14 cellular contexts compared by ENCODE assay signal in genomic region chr20:36825374-36826104, GRCh38. TPM values are rescaled to one million over a fixed set of nuclear protein-coding genes. Genes with fewer than 3 reads are reported as not detected.
DNase-seq lines count a peak whose midpoint lies in the region; ATAC-seq and TF ChIP-seq lines count a peak whose summit lies in the region.
"Had no signal": no experiment of that assay in that cellular context is flagged by ENCODE, and none has a peak within 500 bp of the region (broad histone marks: within the 10 kb centered on the region; RNA-seq: fewer than 3 reads in every experiment).

No MANE protein-coding gene starts in this region.

- DNase-seq in COR-L47 (lab: John Stamatoyannopoulos, UW), result peak; percentile 97
- peak; percentile 44 for DNase-seq in NCI-H1694 (lab: John Stamatoyannopoulos, UW)
- DNase-seq in SK-N-SH, result peak; percentile 96
- peak in 1 of 3 donors; percentile 42 for DNase-seq in mucosa of descending colon
- DNase-seq in AG08395 (ENCODE audit: low spot score), result no peak
- DNase-seq in activated CD8-positive, alpha-beta T cell treated with anti-CD3 and anti-CD28 coated beads for 36 hours, result no peak
- DNase-seq in sciatic nerve (ENCODE audit: low spot score), result no peak
- DNase-seq: AML-193, H9, WERI-Rb-1 had no signal

- H3K9ac ChIP-seq in SK-N-SH, result no peak overlapping the region
- H3K9ac ChIP-seq: parathyroid adenoma had no signal

- POLR2A ChIA-PET in SK-N-SH (lab: Yijun Ruan, JAX), result interaction anchor here (0.7 to 2.2 kb wide), 2 partner anchors 9 to 52 kb away, joined by 5 to 7 read pairs; partner anchors contain the start of gene DSN1
- POLR2A ChIA-PET in activated CD8-positive, alpha-beta T cell treated with anti-CD3 and anti-CD28 coated beads for 36 hours (lab: Charles Lee), result no interaction called here

- WGBS in SK-N-SH (ENCODE audit: low lambda C conversion rate), result 72% methylated on average over 16 of the region's 17 CpGs

- H3K4me3 Mint-ChIP-seq in activated CD8-positive, alpha-beta T cell treated with anti-CD3 and anti-CD28 coated beads for 36 hours, result no peak overlapping the region
- H3K4me3 Mint-ChIP-seq: dendritic cell treated with granulocyte-macrophage colony-stimulating factor and Interleukin-4, amounts not matched to agents 40 ng/mL and 50 ng/mL, for 4 days; H9 had no signal

- no peaks in the 10 kb centered on the region for H3K27me3 Mint-ChIP-seq in activated CD8-positive, alpha-beta T cell treated with anti-CD3 and anti-CD28 coated beads for 36 hours
- H3K27me3 Mint-ChIP-seq: dendritic cell treated with granulocyte-macrophage colony-stimulating factor and Interleukin-4, amounts not matched to agents 40 ng/mL and 50 ng/mL, for 4 days had no signal

- CTCF ChIA-PET in SK-N-SH (lab: Yijun Ruan, JAX), result interaction anchor here (1.1 to 2.0 kb wide), 5 partner anchors 17 to 51 kb away, joined by 3 to 7 read pairs (median 5); partner anchors contain the start of gene DSN1
- CTCF ChIA-PET in activated CD8-positive, alpha-beta T cell treated with anti-CD3 and anti-CD28 coated beads for 36 hours (lab: Charles Lee), result interaction anchor here (1.0 to 2.3 kb wide), 3 partner anchors 11 to 61 kb away, joined by 3 to 15 read pairs (median 4); no protein-coding TSS in a partner anchor

- no peaks in the 10 kb centered on the region for H3K9me2 ChIP-seq in SK-N-SH

- no peak overlapping the region for H2AFZ ChIP-seq in SK-N-SH (ENCODE audit: low read depth)
- H2AFZ ChIP-seq: parathyroid adenoma had no signal

- ATAC-seq in mucosa of descending colon (peak; percentile 77), HG03342 (IDR thresholded peaks at IDR 0.05; ENCODE audit: unreplicated experiment) (no peak), sciatic nerve (no peak)
- no peak for ATAC-seq in activated CD8-positive, alpha-beta T cell treated with anti-CD3 and anti-CD28 coated beads for 36 hours

- intact Hi-C loops in mucosa of descending colon (cut with DNase I, micrococcal nuclease) (no loop called here), sciatic nerve (cut with DNase I) (no loop called here)
- intact Hi-C loops in activated CD8-positive, alpha-beta T cell treated with anti-CD3 and anti-CD28 coated beads for 36 hours (cut with micrococcal nuclease), result no loop called here

- H3K79me2 ChIP-seq in SK-N-SH (ENCODE audit: insufficient read depth), result peaks cover 44% of the 10 kb centered on the region

- H3K36me3 ChIP-seq in SK-N-SH (replicated peaks in 1 of 2; ENCODE audit: control insufficient read depth in 1 of 2, insufficient read depth in 2 of 2, low read length in 1 of 2) (peaks cover 22 to 32% of the 10 kb centered on the region in 2 experiments), mucosa of descending colon (ENCODE audit: low read depth) (no peaks in the 10 kb centered on the region)

- no peak for TF ChIP-seq RAD21 in SK-N-SH (IDR thresholded peaks at IDR 0.05; ENCODE audit: low read length)

- H3K4me1 Mint-ChIP-seq in activated CD8-positive, alpha-beta T cell treated with anti-CD3 and anti-CD28 coated beads for 36 hours (ENCODE audit: low read depth), result peaks cover 4% of the 10 kb centered on the region

- TF ChIP-seq EP300 in SK-N-SH (IDR thresholded peaks at IDR 0.05; ENCODE audit: borderline replicate concordance in 1 of 2, low read depth in 1 of 2, low read length in 1 of 2), result no peak

- H3K27ac ChIP-seq in SK-N-SH (ENCODE audit: low read depth in 2 of 2, low read length in 1 of 2), result peak overlapping the region in 1 of 2 experiments; percentile 36; a peak in 2 of 4 replicates
- H3K27ac ChIP-seq: parathyroid adenoma, WERI-Rb-1 had no signal

- no peaks in the 10 kb centered on the region for H3K36me3 Mint-ChIP-seq in activated CD8-positive, alpha-beta T cell treated with anti-CD3 and anti-CD28 coated beads for 36 hours (ENCODE audit: low read depth)

- H3K27ac Mint-ChIP-seq in activated CD8-positive, alpha-beta T cell treated with anti-CD3 and anti-CD28 coated beads for 36 hours, result no peak overlapping the region
- H3K27ac Mint-ChIP-seq: dendritic cell treated with granulocyte-macrophage colony-stimulating factor and Interleukin-4, amounts not matched to agents 40 ng/mL and 50 ng/mL, for 4 days; H9 had no signal

- H3K4me2 ChIP-seq in SK-N-SH, result no peak overlapping the region

- TF ChIP-seq CTCF in SK-N-SH (IDR thresholded peaks at IDR 0.05), result no peak
- no peak for TF ChIP-seq CTCF in mucosa of descending colon (IDR thresholded peaks at IDR 0.05)
- TF ChIP-seq CTCF in activated CD8-positive, alpha-beta T cell treated with anti-CD3 and anti-CD28 coated beads for 36 hours (IDR thresholded peaks at IDR 0.05), result no peak

- no peaks in the 10 kb centered on the region for H3K9me3 Mint-ChIP-seq in activated CD8-positive, alpha-beta T cell treated with anti-CD3 and anti-CD28 coated beads for 36 hours
- H3K9me3 Mint-ChIP-seq: dendritic cell treated with granulocyte-macrophage colony-stimulating factor and Interleukin-4, amounts not matched to agents 40 ng/mL and 50 ng/mL, for 4 days; H9 had no signal

- no peaks in the 10 kb centered on the region for H3K27me3 ChIP-seq in SK-N-SH (ENCODE audit: insufficient read depth)

- H3K9me3 ChIP-seq in SK-N-SH (no peaks in the 10 kb centered on the region), mucosa of descending colon (no peaks in the 10 kb centered on the region)

- H3K4me1 ChIP-seq in SK-N-SH (ENCODE audit: control insufficient read depth in 1 of 2, insufficient read depth in 2 of 2, low read depth in 1 of 2, low read length in 1 of 2), result peaks cover 0 to 10% of the 10 kb centered on the region in 2 experiments; a peak in 1 of 4 replicates
- H3K4me1 ChIP-seq in mucosa of descending colon (ENCODE audit: low read depth), result no peaks in the 10 kb centered on the region
- H3K4me1 ChIP-seq: parathyroid adenoma had no signal

- H3K4me3 ChIP-seq in SK-N-SH (ENCODE audit: low read depth in 2 of 2, low read length in 1 of 2) (no peak overlapping the region), mucosa of descending colon (no peak overlapping the region)

- no peaks in the 10 kb centered on the region for H4K20me1 ChIP-seq in SK-N-SH (ENCODE audit: insufficient read depth)

- peaks cover 5% of the 10 kb centered on the region for H3F3A ChIP-seq in SK-N-SH (replicated peaks; ENCODE audit: insufficient read depth)

TF ChIP-seq in SK-N-SH, 30 proteins besides CTCF, POLR2A, EP300 and RAD21:
- TF ChIP-seq RCOR1 (IDR thresholded peaks at IDR 0.05; ENCODE audit: low read length) (peak; percentile 34; the same call in 1 of the 2 replicates), RFX5 (IDR thresholded peaks at IDR 0.05; ENCODE audit: low read length) (peak; percentile 5; the same call in 1 of the 2 replicates), ELF1 (IDR thresholded peaks at IDR 0.05) (no peak), FOXJ3 (CRISPR knock-in tag; IDR thresholded peaks at IDR 0.05) (peak; percentile 73; the same call in 1 of the 2 replicates), SIN3A (IDR thresholded peaks at IDR 0.05; ENCODE audit: borderline replicate concordance, low read depth, low read length) (no peak), GATA2 (CRISPR knock-in tag; IDR thresholded peaks at IDR 0.05) (peak; percentile 52; the same call in 1 of the 2 replicates), MXI1 (IDR thresholded peaks at IDR 0.05; ENCODE audit: low read depth, low read length) (peak; percentile 88)
TF ChIP-seq in SK-N-SH: peak in this region for 5.

RNA-seq across cellular contexts. Expression of gene TLDC2, which starts 50.4 kb away (rescaled TPM):
- polyA plus RNA-seq in SK-N-SH (2012; rRNA removed), result 0.02 and 0.08 TPM in 2 replicates
- polyA plus RNA-seq in SK-N-SH (2012; cell fraction: cytosol; rRNA removed), result 0.04 and 0.08 TPM in 2 replicates
- polyA plus RNA-seq in SK-N-SH (2012; cell fraction: nucleus; rRNA removed), result 0.02 and 0.07 TPM in 2 replicates
- total RNA-seq in mucosa of descending colon (10 to 100 TPM; 11.6 to 35.0 (median 30.0) TPM), sciatic nerve (0.31 TPM)
- not detected for total RNA-seq in activated CD8-positive, alpha-beta T cell treated with anti-CD3 and anti-CD28 coated beads for 36 hours
- total RNA-seq: mesenteric fat pad had no signal

RNA-seq across cellular contexts. Expression of gene DSN1, which starts 52.0 kb away (rescaled TPM):
- polyA plus RNA-seq in SK-N-SH (2012; rRNA removed), result 7.3 and 8.3 TPM in 2 replicates
- polyA plus RNA-seq in SK-N-SH (2012; cell fraction: cytosol; rRNA removed), result 8.8 and 9.2 TPM in 2 replicates
- 5.8 and 8.2 TPM in 2 replicates for polyA plus RNA-seq in SK-N-SH (2012; cell fraction: nucleus; rRNA removed)
- total RNA-seq in mucosa of descending colon (10 to 100 TPM in 1 of 3 donors, 1 to 10 TPM in 2; 7.8 to 11.3 (median 7.9) TPM), sciatic nerve (7.2 TPM)
- 10 to 100 TPM; 21.6 to 23.9 TPM for total RNA-seq in activated CD8-positive, alpha-beta T cell treated with anti-CD3 and anti-CD28 coated beads for 36 hours

Comparison
In these comparisons a context has a peak if more than half of its experiments do, and no peak if none do; other contexts are left out.
1. DNase-seq: peak in COR-L47 (single experiment), NCI-H1694 (single experiment) and SK-N-SH (single experiment); none in AG08395 (single experiment), activated CD8-positive, alpha-beta T cell treated with anti-CD3 and anti-CD28 coated beads for 36 hours (single experiment) and sciatic nerve (single experiment).